Comparison of ENCODE assay signal across 14 cellular contexts in the genomic region with DNA sequence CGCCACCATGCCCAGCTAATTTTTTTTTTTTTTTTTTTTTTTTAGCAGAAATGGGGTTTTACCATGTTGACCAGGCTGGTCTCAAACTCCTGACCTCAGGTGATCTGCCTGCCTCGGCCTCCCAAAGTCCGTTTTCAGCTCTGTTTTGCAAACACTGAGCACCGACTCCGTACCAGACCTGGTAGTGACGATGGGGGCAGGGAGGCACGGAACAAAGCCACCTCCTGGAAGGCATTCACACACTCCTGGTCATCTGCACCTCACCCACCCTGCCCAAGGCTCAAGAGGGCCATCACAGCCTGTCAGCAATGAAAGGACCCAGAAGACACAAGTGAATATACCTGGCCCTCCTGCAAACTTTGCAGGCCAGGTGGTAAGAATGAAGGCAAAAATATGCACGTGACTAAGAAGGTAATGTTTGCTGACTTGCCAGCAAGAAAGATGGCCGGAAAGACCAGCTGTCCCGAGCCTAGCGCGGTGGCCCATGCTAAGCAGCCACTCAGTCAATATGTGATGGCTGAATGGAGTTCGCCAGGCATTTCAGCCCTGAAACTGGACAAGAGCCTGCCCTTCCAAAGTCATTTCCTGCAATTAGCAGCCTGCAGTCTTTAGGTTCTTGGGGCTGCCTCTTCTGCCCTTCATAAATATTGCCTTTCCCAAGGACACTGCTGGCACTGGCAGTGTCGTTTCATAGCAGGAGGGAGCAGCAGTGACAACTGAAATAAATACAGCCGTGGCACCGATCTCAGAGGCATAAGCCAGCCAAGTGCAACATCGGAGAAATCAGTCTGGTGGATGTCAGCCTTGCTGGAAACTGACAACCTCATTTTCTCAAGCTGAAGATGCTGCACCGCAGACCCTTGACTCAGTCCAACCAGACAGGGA.
"Had no signal": no experiment of that assay in that cellular context is flagged by ENCODE, and none has a peak within 500 bp of the region (broad histone marks: within the 10 kb centered on the region; RNA-seq: fewer than 3 reads in every experiment).

No MANE protein-coding gene starts in this region.

- H3K27me3 ChIP-seq: cardiac muscle cell, hepatocyte, upper lobe of right lung had no signal

- H3K27ac ChIP-seq: cardiac muscle cell, hepatocyte, left lung, thoracic aorta, upper lobe of right lung had no signal

- H3K9me3 ChIP-seq: left lung, mucosa of descending colon, thoracic aorta, upper lobe of right lung had no signal

- H3K36me3 ChIP-seq: cardiac muscle cell, thoracic aorta, upper lobe of right lung had no signal

- ATAC-seq: mucosa of descending colon; naive thymus-derived CD4-positive, alpha-beta T cell; stimulated activated effector memory CD8-positive, alpha-beta T cell treated with anti-CD3 and anti-CD28 coated beads, Interleukin-12 subunit alpha, Interleukin-12 subunit beta, amount 100 ng/mL, for 72 hours; upper lobe of right lung had no signal

- H3K4me3 ChIP-seq: cardiac muscle cell, hepatocyte, left lung, mucosa of descending colon, thoracic aorta, upper lobe of right lung had no signal

- H3K4me1 ChIP-seq: left lung, upper lobe of right lung had no signal

- DNase-seq: activated CD4-positive, alpha-beta memory T cell treated with anti-CD3 and anti-CD28 coated beads for 36 hours; activated CD4-positive, CD25-positive, alpha-beta regulatory T cell treated with anti-CD3 and anti-CD28 coated beads, Interleukin-2, amount 50 U/mL, for 72 hours; activated naive CD4-positive, alpha-beta T cell treated with anti-CD3 and anti-CD28 coated beads, Interleukin-2, amount 10 ng/mL, durations not matched to agents 7 days and 5 days; activated T-cell treated with anti-CD3 and anti-CD28 coated beads, Interleukin-2, amount 50 U/mL, for 24 hours; islet precursor cell; left lung; mucosa of descending colon; naive thymus-derived CD4-positive, alpha-beta T cell; T1000; upper lobe of right lung had no signal

- H2AFZ ChIP-seq: hepatocyte had no signal

- H3K4me2 ChIP-seq: hepatocyte had no signal
